Comparison of ENCODE assay signal across 1 cellular context in genomic region chr3:171607452-171607851, GRCh38.
TF ChIP-seq lines count a peak whose summit lies in the region.

No MANE protein-coding gene starts in this region.

TF ChIP-seq in K562, 482 proteins besides CTCF, POLR2A, EP300 and RAD21 (continued from another document):
- TF ChIP-seq ZBTB49 (CRISPR knock-in tag; IDR thresholded peaks at IDR 0.05; ENCODE audit: borderline replicate concordance) (no peak), ZNF75A (CRISPR knock-in tag; IDR thresholded peaks at IDR 0.05) (no peak), ZBTB11 (CRISPR knock-in tag; IDR thresholded peaks at IDR 0.05) (no peak), TFAM (CRISPR knock-in tag; conservative IDR thresholded peaks at IDR 0.05) (no peak), U2AF1 (optimal IDR thresholded peaks at IDR 0.05; ENCODE audit: low read depth, low read length) (no peak), MAFG (tag; conservative IDR thresholded peaks at IDR 0.05) (peak; percentile 82)
